1 cellular context compared by ENCODE assay signal in genomic region chr10:43105119-43105792, GRCh38.
TF ChIP-seq lines count a peak whose summit lies in the region.

No MANE protein-coding gene starts in this region.

TF ChIP-seq in HepG2, 621 proteins besides CTCF, POLR2A, EP300 and RAD21 (continued from another document and continues in another):
- TF ChIP-seq KIAA2018 (CRISPR knock-in tag; IDR thresholded peaks at IDR 0.05; ENCODE audit: borderline replicate concordance): no peak
- TF ChIP-seq PHF21A (CRISPR knock-in tag; IDR thresholded peaks at IDR 0.05): no peak
- TF ChIP-seq ZNF530 (CRISPR knock-in tag; IDR thresholded peaks at IDR 0.05; ENCODE audit: low read depth): no peak
- TF ChIP-seq, protein P1, sequence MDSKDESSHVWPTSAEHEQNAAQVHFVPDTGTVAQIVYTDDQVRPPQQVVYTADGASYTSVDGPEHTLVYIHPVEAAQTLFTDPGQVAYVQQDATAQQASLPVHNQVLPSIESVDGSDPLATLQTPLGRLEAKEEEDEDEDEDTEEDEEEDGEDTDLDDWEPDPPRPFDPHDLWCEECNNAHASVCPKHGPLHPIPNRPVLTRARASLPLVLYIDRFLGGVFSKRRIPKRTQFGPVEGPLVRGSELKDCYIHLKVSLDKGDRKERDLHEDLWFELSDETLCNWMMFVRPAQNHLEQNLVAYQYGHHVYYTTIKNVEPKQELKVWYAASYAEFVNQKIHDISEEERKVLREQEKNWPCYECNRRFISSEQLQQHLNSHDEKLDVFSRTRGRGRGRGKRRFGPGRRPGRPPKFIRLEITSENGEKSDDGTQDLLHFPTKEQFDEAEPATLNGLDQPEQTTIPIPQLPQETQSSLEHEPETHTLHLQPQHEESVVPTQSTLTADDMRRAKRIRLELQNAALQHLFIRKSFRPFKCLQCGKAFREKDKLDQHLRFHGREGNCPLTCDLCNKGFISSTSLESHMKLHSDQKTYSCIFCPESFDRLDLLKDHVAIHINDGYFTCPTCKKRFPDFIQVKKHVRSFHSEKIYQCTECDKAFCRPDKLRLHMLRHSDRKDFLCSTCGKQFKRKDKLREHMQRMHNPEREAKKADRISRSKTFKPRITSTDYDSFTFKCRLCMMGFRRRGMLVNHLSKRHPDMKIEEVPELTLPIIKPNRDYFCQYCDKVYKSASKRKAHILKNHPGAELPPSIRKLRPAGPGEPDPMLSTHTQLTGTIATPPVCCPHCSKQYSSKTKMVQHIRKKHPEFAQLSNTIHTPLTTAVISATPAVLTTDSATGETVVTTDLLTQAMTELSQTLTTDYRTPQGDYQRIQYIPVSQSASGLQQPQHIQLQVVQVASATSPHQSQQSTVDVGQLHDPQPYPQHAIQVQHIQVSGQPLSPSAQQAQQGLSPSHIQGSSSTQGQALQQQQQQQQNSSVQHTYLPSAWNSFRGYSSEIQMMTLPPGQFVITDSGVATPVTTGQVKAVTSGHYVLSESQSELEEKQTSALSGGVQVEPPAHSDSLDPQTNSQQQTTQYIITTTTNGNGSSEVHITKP (CRISPR knock-in tag; IDR thresholded peaks at IDR 0.05; ENCODE audit: low read depth): no peak
- TF ChIP-seq ARID4A (CRISPR knock-in tag; IDR thresholded peaks at IDR 0.05; ENCODE audit: borderline replicate concordance): no peak
- TF ChIP-seq ZNF616 (CRISPR knock-in tag; IDR thresholded peaks at IDR 0.05; ENCODE audit: low read depth): no peak
- TF ChIP-seq YEATS2 (CRISPR knock-in tag; IDR thresholded peaks at IDR 0.05; ENCODE audit: borderline replicate concordance): no peak
- TF ChIP-seq GABPA (IDR thresholded peaks at IDR 0.05; ENCODE audit: low read depth, low read length): no peak
- no peak for TF ChIP-seq GABPA (CRISPR knock-in tag; IDR thresholded peaks at IDR 0.05; ENCODE audit: low read depth)
- TF ChIP-seq ZNF136 (CRISPR knock-in tag; IDR thresholded peaks at IDR 0.05; ENCODE audit: low read depth): no peak
- TF ChIP-seq ETV5 (CRISPR knock-in tag; IDR thresholded peaks at IDR 0.05; ENCODE audit: borderline replicate concordance): 0 out of 2 replicates have a peak, but pooled peaks have one; percentile 52
- TF ChIP-seq, protein P2, sequence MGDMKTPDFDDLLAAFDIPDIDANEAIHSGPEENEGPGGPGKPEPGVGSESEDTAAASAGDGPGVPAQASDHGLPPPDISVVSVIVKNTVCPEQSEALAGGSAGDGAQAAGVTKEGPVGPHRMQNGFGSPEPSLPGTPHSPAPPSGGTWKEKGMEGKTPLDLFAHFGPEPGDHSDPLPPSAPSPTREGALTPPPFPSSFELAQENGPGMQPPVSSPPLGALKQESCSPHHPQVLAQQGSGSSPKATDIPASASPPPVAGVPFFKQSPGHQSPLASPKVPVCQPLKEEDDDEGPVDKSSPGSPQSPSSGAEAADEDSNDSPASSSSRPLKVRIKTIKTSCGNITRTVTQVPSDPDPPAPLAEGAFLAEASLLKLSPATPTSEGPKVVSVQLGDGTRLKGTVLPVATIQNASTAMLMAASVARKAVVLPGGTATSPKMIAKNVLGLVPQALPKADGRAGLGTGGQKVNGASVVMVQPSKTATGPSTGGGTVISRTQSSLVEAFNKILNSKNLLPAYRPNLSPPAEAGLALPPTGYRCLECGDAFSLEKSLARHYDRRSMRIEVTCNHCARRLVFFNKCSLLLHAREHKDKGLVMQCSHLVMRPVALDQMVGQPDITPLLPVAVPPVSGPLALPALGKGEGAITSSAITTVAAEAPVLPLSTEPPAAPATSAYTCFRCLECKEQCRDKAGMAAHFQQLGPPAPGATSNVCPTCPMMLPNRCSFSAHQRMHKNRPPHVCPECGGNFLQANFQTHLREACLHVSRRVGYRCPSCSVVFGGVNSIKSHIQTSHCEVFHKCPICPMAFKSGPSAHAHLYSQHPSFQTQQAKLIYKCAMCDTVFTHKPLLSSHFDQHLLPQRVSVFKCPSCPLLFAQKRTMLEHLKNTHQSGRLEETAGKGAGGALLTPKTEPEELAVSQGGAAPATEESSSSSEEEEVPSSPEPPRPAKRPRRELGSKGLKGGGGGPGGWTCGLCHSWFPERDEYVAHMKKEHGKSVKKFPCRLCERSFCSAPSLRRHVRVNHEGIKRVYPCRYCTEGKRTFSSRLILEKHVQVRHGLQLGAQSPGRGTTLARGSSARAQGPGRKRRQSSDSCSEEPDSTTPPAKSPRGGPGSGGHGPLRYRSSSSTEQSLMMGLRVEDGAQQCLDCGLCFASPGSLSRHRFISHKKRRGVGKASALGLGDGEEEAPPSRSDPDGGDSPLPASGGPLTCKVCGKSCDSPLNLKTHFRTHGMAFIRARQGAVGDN (CRISPR knock-in tag; IDR thresholded peaks at IDR 0.05): peak; percentile 49; the same call in 1 of the 2 replicates
- no peak for TF ChIP-seq RARG (CRISPR knock-in tag; IDR thresholded peaks at IDR 0.05; ENCODE audit: low read depth)
- TF ChIP-seq RELA (CRISPR knock-in tag; IDR thresholded peaks at IDR 0.05): 0 out of 2 replicates have a peak, but pooled peaks have one; percentile 20
- TF ChIP-seq ZBTB26 (CRISPR knock-in tag; IDR thresholded peaks at IDR 0.05; ENCODE audit: borderline replicate concordance): no peak
- TF ChIP-seq HBP1 (CRISPR knock-in tag; IDR thresholded peaks at IDR 0.05; ENCODE audit: low read depth): no peak
- no peak for TF ChIP-seq HMGA1 (CRISPR knock-in tag; conservative IDR thresholded peaks at IDR 0.05)
- no peak for TF ChIP-seq ZNF605 (CRISPR knock-in tag; IDR thresholded peaks at IDR 0.05)
- no peak for TF ChIP-seq ZFP41 (CRISPR knock-in tag; IDR thresholded peaks at IDR 0.05; ENCODE audit: borderline replicate concordance)
- TF ChIP-seq ZFP90 (CRISPR knock-in tag; IDR thresholded peaks at IDR 0.05; ENCODE audit: borderline replicate concordance): no peak
- TF ChIP-seq, protein P3, sequence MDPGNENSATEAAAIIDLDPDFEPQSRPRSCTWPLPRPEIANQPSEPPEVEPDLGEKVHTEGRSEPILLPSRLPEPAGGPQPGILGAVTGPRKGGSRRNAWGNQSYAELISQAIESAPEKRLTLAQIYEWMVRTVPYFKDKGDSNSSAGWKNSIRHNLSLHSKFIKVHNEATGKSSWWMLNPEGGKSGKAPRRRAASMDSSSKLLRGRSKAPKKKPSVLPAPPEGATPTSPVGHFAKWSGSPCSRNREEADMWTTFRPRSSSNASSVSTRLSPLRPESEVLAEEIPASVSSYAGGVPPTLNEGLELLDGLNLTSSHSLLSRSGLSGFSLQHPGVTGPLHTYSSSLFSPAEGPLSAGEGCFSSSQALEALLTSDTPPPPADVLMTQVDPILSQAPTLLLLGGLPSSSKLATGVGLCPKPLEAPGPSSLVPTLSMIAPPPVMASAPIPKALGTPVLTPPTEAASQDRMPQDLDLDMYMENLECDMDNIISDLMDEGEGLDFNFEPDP (CRISPR knock-in tag; conservative IDR thresholded peaks at IDR 0.05): no peak
- no peak for TF ChIP-seq ZEB1 (IDR thresholded peaks at IDR 0.05; ENCODE audit: insufficient replicate concordance, low read depth)
- no peak for TF ChIP-seq CREM (IDR thresholded peaks at IDR 0.05)
- no peak for TF ChIP-seq CREM (CRISPR knock-in tag; IDR thresholded peaks at IDR 0.05)
- TF ChIP-seq ZNF512 (CRISPR knock-in tag; IDR thresholded peaks at IDR 0.05): no peak
